In genomic region chr13:69856331-69856730, GRCh38 we compare ENCODE assay signal across 24 cellular contexts.
A peak's percentile ranks its signal among the peaks of the same experiment; 100 is the strongest.
DNase-seq lines count a peak whose midpoint lies in the region; ATAC-seq and TF ChIP-seq lines count a peak whose summit lies in the region.
"Had no signal": no experiment of that assay in that cellular context is flagged by ENCODE, and none has a peak within 500 bp of the region (broad histone marks: within the 10 kb centered on the region; RNA-seq: fewer than 3 reads in every experiment).

No MANE protein-coding gene starts in this region.

- H3K27me3 Mint-ChIP-seq in activated CD8-positive, alpha-beta memory T cell treated with anti-CD3 and anti-CD28 coated beads, Interleukin-2, amount 10 ng/mL, durations not matched to agents 7 days and 5 days: no peaks in the 10 kb centered on the region
- H3K27me3 Mint-ChIP-seq: activated CD4-positive, alpha-beta memory T cell treated with anti-CD3 and anti-CD28 coated beads, Interleukin-2, amount 10 ng/mL, durations not matched to agents 7 days and 5 days; activated T-cell treated with anti-CD3 and anti-CD28 coated beads, Interleukin-2, amount 50 U/mL, for 24 hours had no signal

- CTCF ChIA-PET in activated CD8-positive, alpha-beta memory T cell treated with anti-CD3 and anti-CD28 coated beads, Interleukin-2, amount 10 ng/mL, durations not matched to agents 7 days and 5 days (lab: Charles Lee): no interaction called here

- H3K36me3 ChIP-seq in HUES64 (ENCODE audit: insufficient read depth, low read length): no peaks in the 10 kb centered on the region
- H3K36me3 ChIP-seq: esophagus muscularis mucosa, MG63, SJSA1, uterus had no signal

- H3K4me3 Mint-ChIP-seq in activated CD8-positive, alpha-beta memory T cell treated with anti-CD3 and anti-CD28 coated beads, Interleukin-2, amount 10 ng/mL, durations not matched to agents 7 days and 5 days: no peak overlapping the region
- H3K4me3 Mint-ChIP-seq: activated CD4-positive, alpha-beta memory T cell treated with anti-CD3 and anti-CD28 coated beads, Interleukin-2, amount 10 ng/mL, durations not matched to agents 7 days and 5 days; activated T-cell treated with anti-CD3 and anti-CD28 coated beads, Interleukin-2, amount 50 U/mL, for 24 hours; immature natural killer cell had no signal

- DNase-seq in A172 (ENCODE audit: low spot score) (peak; percentile 25), epithelial cell of esophagus (ENCODE audit: low read depth) (peak; percentile 2), left kidney (ENCODE audit: low read depth, low spot score) (peak; percentile 58), UCSD-AML1 (lab: John Stamatoyannopoulos, UW; ENCODE audit: unreplicated experiment) (no peak), D341Med (ENCODE audit: low spot score) (no peak), activated T-cell treated with anti-CD3 and anti-CD28 coated beads for 4 hours (no peak)
- DNase-seq in activated CD8-positive, alpha-beta memory T cell treated with anti-CD3 and anti-CD28 coated beads, Interleukin-2, amount 10 ng/mL, durations not matched to agents 7 days and 5 days: no peak
- DNase-seq: activated CD4-positive, alpha-beta memory T cell treated with anti-CD3 and anti-CD28 coated beads, Interleukin-2, amount 10 ng/mL, durations not matched to agents 7 days and 5 days; activated naive CD4-positive, alpha-beta T cell treated with Interleukin-2 at 50 U/mL for 16 hours; activated T-cell treated with anti-CD3 and anti-CD28 coated beads, Interleukin-2, amount 50 U/mL, for 24 hours; amniotic stem cell; central memory CD4-positive, alpha-beta T cell; EL; immature natural killer cell; MG63; NCI-H1436; NCI-H2171 treated with DMSO at 0.1 percent for 48 hours; NCI-H748 treated with DMSO at 0.1 percent for 48 hours; retina; uterus had no signal

- no peaks in the 10 kb centered on the region for H3K27me3 ChIP-seq in HUES64 (ENCODE audit: insufficient read depth, low read length)
- H3K27me3 ChIP-seq: esophagus muscularis mucosa, MG63, SJSA1, uterus had no signal

- H3K4me1 Mint-ChIP-seq in activated CD8-positive, alpha-beta memory T cell treated with anti-CD3 and anti-CD28 coated beads, Interleukin-2, amount 10 ng/mL, durations not matched to agents 7 days and 5 days: no peaks in the 10 kb centered on the region
- H3K4me1 Mint-ChIP-seq: activated CD4-positive, alpha-beta memory T cell treated with anti-CD3 and anti-CD28 coated beads, Interleukin-2, amount 10 ng/mL, durations not matched to agents 7 days and 5 days; immature natural killer cell had no signal

- H3K9me3 Mint-ChIP-seq in activated CD8-positive, alpha-beta memory T cell treated with anti-CD3 and anti-CD28 coated beads, Interleukin-2, amount 10 ng/mL, durations not matched to agents 7 days and 5 days (ENCODE audit: low read depth): no peaks in the 10 kb centered on the region
- H3K9me3 Mint-ChIP-seq: activated CD4-positive, alpha-beta memory T cell treated with anti-CD3 and anti-CD28 coated beads, Interleukin-2, amount 10 ng/mL, durations not matched to agents 7 days and 5 days had no signal

- H3K4me3 ChIP-seq in HUES64 (ENCODE audit: low read length) (no peak overlapping the region), epithelial cell of esophagus (ENCODE audit: low read length) (no peak overlapping the region)
- H3K4me3 ChIP-seq: esophagus muscularis mucosa, lung, MG63, SJSA1, uterus had no signal

- H3K4me1 ChIP-seq in HUES64 (ENCODE audit: insufficient read depth, low read length): peaks cover 13% of the 10 kb centered on the region
- H3K4me1 ChIP-seq: esophagus muscularis mucosa, SJSA1, uterus had no signal

- WGBS in HUES64: 48% methylated on average over 3 of the region's 3 CpGs

- no peaks in the 10 kb centered on the region for H3K36me3 Mint-ChIP-seq in activated CD8-positive, alpha-beta memory T cell treated with anti-CD3 and anti-CD28 coated beads, Interleukin-2, amount 10 ng/mL, durations not matched to agents 7 days and 5 days
- H3K36me3 Mint-ChIP-seq: immature natural killer cell had no signal

- H3K27ac ChIP-seq in HUES64 (ENCODE audit: low read depth, low read length): peak overlapping the region; percentile 89
- H3K27ac ChIP-seq: esophagus muscularis mucosa, SJSA1, uterus had no signal

- TF ChIP-seq CTCF in epithelial cell of esophagus (IDR thresholded peaks at IDR 0.05; ENCODE audit: insufficient read depth, low read depth, low read length, missing control alignments): no peak

- peak overlapping the region; percentile 49; the same call in 1 of the 2 replicates for H3K9ac ChIP-seq in HUES64 (ENCODE audit: low read depth, low read length)

- no peak overlapping the region for H3K27ac Mint-ChIP-seq in activated CD8-positive, alpha-beta memory T cell treated with anti-CD3 and anti-CD28 coated beads, Interleukin-2, amount 10 ng/mL, durations not matched to agents 7 days and 5 days
- H3K27ac Mint-ChIP-seq: activated CD4-positive, alpha-beta memory T cell treated with anti-CD3 and anti-CD28 coated beads, Interleukin-2, amount 10 ng/mL, durations not matched to agents 7 days and 5 days; activated T-cell treated with anti-CD3 and anti-CD28 coated beads, Interleukin-2, amount 50 U/mL, for 24 hours; immature natural killer cell had no signal

- ATAC-seq in activated CD8-positive, alpha-beta memory T cell treated with anti-CD3 and anti-CD28 coated beads, Interleukin-2, amount 10 ng/mL, durations not matched to agents 7 days and 5 days: no peak

- H3K9me3 ChIP-seq in HUES64 (ENCODE audit: insufficient read depth, low read depth, low read length): no peaks in the 10 kb centered on the region
- H3K9me3 ChIP-seq: esophagus muscularis mucosa, MG63, SJSA1, uterus had no signal

Comparison
In these comparisons a context has a peak if more than half of its experiments do, and no peak if none do; other contexts are left out.
1. DNase-seq: peak in A172 (single experiment), epithelial cell of esophagus (single experiment) and left kidney (single experiment); none in activated CD8-positive, alpha-beta memory T cell treated with anti-CD3 and anti-CD28 coated beads, Interleukin-2, amount 10 ng/mL, durations not matched to agents 7 days and 5 days (single experiment), UCSD-AML1 (single experiment), D341Med (single experiment) and activated T-cell treated with anti-CD3 and anti-CD28 coated beads for 4 hours (single experiment).